In the genomic region with DNA sequence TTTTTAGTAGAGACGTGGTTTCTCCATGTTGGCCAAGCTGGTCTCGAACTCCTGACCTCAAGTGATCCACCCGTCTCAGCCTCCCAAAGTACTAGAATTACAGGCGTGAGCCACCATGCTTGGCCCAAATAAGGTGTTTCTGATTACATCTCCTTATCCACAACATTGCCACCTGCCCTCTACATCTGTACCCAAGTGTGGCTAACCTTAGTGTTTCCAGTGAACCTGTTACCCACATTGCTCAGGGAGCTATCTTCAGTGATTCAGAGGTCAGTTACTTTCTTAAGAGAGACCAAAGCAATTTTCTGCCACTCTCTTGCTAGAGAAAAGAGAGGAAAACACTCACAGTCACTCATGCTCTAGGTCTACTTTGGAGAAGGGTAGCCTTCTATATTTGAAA, we compare ENCODE assay signal across 18 cellular contexts.
A peak's percentile ranks its signal among the peaks of the same experiment; 100 is the strongest.
DNase-seq lines count a peak whose midpoint lies in the region; ATAC-seq and TF ChIP-seq lines count a peak whose summit lies in the region.
"Had no signal": no experiment of that assay in that cellular context is flagged by ENCODE, and none has a peak within 500 bp of the region (broad histone marks: within the 10 kb centered on the region; RNA-seq: fewer than 3 reads in every experiment).

No MANE protein-coding gene starts in this region.

- H4K91ac ChIP-seq in H9 (ENCODE audit: insufficient read length, low read depth, low read length), result no peak overlapping the region

- no peaks in the 10 kb centered on the region for H3K27me3 ChIP-seq in CD4-positive, alpha-beta T cell (ENCODE audit: control insufficient read depth, insufficient read depth, low read length)
- no peaks in the 10 kb centered on the region for H3K27me3 ChIP-seq in H9 (ENCODE audit: insufficient read depth, low read length)
- H3K27me3 ChIP-seq in aorta (ENCODE audit: control insufficient read depth in 1 of 2, insufficient read depth in 2 of 2, low read length in 1 of 2), result no peaks in the 10 kb centered on the region

- H3K9me3 Mint-ChIP-seq in activated CD4-positive, alpha-beta T cell treated with anti-CD3 and anti-CD28 coated beads for 36 hours (ENCODE audit: low read depth), result peaks cover 22% of the 10 kb centered on the region
- H3K9me3 Mint-ChIP-seq in CD4-positive, alpha-beta T cell, result peaks cover 13% of the 10 kb centered on the region
- peaks cover 20% of the 10 kb centered on the region for H3K9me3 Mint-ChIP-seq in activated CD8-positive, alpha-beta T cell treated with anti-CD3 and anti-CD28 coated beads for 36 hours
- peaks cover 7% of the 10 kb centered on the region for H3K9me3 Mint-ChIP-seq in activated naive CD8-positive, alpha-beta T cell treated with anti-CD3 and anti-CD28 coated beads, Interleukin-2, amount 50 U/mL, for 24 hours
- H3K9me3 Mint-ChIP-seq in H9, result no peaks in the 10 kb centered on the region

- H3K4me3 ChIP-seq in aorta (ENCODE audit: low read length in 2 of 2), result no peak overlapping the region
- H3K4me3 ChIP-seq: GM12878 had no signal

- no peak overlapping the region for H3T11ph ChIP-seq in H9 (ENCODE audit: low read length)

- H3K18ac ChIP-seq in H9 (ENCODE audit: insufficient read length, low read depth, low read length), result no peak overlapping the region

- intact Hi-C loops in activated CD4-positive, alpha-beta T cell treated with anti-CD3 and anti-CD28 coated beads for 36 hours (cut with DNase I, micrococcal nuclease), result loop anchor here in 1 of 2 experiments (5.0 kb wide), 1 partner anchor 670 kb away; no protein-coding TSS in a partner anchor
- intact Hi-C loops in CD4-positive, alpha-beta T cell (cut with DNase I, micrococcal nuclease), result no loop called here
- intact Hi-C loops in activated CD8-positive, alpha-beta T cell treated with anti-CD3 and anti-CD28 coated beads for 36 hours (cut with micrococcal nuclease), result no loop called here
- intact Hi-C loops in aorta (cut with DNase I), result no loop called here

- H2BK15ac ChIP-seq in H9 (ENCODE audit: low read depth, low read length), result no peak overlapping the region

- no peak overlapping the region for H3K9ac ChIP-seq in H9 (ENCODE audit: extremely low read depth, insufficient read length, low read length)

- no peak overlapping the region for H2BK120ac ChIP-seq in H9 (ENCODE audit: low read depth, low read length, poor library complexity, severe bottlenecking)

- no peak overlapping the region for H2AK5ac ChIP-seq in H9 (ENCODE audit: insufficient read length, low read length)

- no peak for TF ChIP-seq CTCF in CD4-positive, alpha-beta T cell (IDR thresholded peaks at IDR 0.05)
- TF ChIP-seq CTCF in activated CD8-positive, alpha-beta T cell treated with anti-CD3 and anti-CD28 coated beads for 36 hours (IDR thresholded peaks at IDR 0.05), result no peak
- no peak for TF ChIP-seq CTCF in H9 (conservative IDR thresholded peaks at IDR 0.05)

- no peak overlapping the region for H2BK5ac ChIP-seq in H9 (ENCODE audit: insufficient read length, low read length)

- no peak overlapping the region for H3K4me3 Mint-ChIP-seq in activated CD4-positive, alpha-beta T cell treated with anti-CD3 and anti-CD28 coated beads for 36 hours
- no peak overlapping the region for H3K4me3 Mint-ChIP-seq in CD4-positive, alpha-beta T cell
- no peak overlapping the region for H3K4me3 Mint-ChIP-seq in activated CD8-positive, alpha-beta T cell treated with anti-CD3 and anti-CD28 coated beads for 36 hours
- H3K4me3 Mint-ChIP-seq in activated naive CD8-positive, alpha-beta T cell treated with anti-CD3 and anti-CD28 coated beads, Interleukin-2, amount 50 U/mL, for 24 hours, result no peak overlapping the region
- no peak overlapping the region for H3K4me3 Mint-ChIP-seq in H9
- H3K4me3 Mint-ChIP-seq: B cell had no signal

- H3K4ac ChIP-seq in H9 (ENCODE audit: low read depth, low read length), result no peak overlapping the region

- no peak overlapping the region for H3K56ac ChIP-seq in H9 (ENCODE audit: insufficient read length, low read depth, low read length)

- H3K23me2 ChIP-seq in H9 (ENCODE audit: insufficient read length, low read depth, low read length, poor library complexity, severe bottlenecking), result no peaks in the 10 kb centered on the region

- H2AFZ ChIP-seq in H9 (ENCODE audit: low read length), result no peak overlapping the region

- no peaks in the 10 kb centered on the region for H4K20me1 ChIP-seq in H9 (ENCODE audit: control insufficient read depth, insufficient read depth, insufficient read length)

- H3K27ac Mint-ChIP-seq in activated CD4-positive, alpha-beta T cell treated with anti-CD3 and anti-CD28 coated beads for 36 hours, result peak overlapping the region; percentile 67
- peak overlapping the region; percentile 6 for H3K27ac Mint-ChIP-seq in CD4-positive, alpha-beta T cell
- peak overlapping the region; percentile 52 for H3K27ac Mint-ChIP-seq in activated CD8-positive, alpha-beta T cell treated with anti-CD3 and anti-CD28 coated beads for 36 hours
- peak overlapping the region; percentile 29 for H3K27ac Mint-ChIP-seq in activated naive CD8-positive, alpha-beta T cell treated with anti-CD3 and anti-CD28 coated beads, Interleukin-2, amount 50 U/mL, for 24 hours
- no peak overlapping the region for H3K27ac Mint-ChIP-seq in H9

- no peak overlapping the region for H3K4me2 ChIP-seq in H9 (ENCODE audit: insufficient read depth, insufficient read length, low read length)

- H3K4me1 Mint-ChIP-seq in activated CD4-positive, alpha-beta T cell treated with anti-CD3 and anti-CD28 coated beads for 36 hours, result peaks cover 75% of the 10 kb centered on the region
- H3K4me1 Mint-ChIP-seq in CD4-positive, alpha-beta T cell (ENCODE audit: low read depth), result peaks cover 62% of the 10 kb centered on the region
- H3K4me1 Mint-ChIP-seq in activated CD8-positive, alpha-beta T cell treated with anti-CD3 and anti-CD28 coated beads for 36 hours (ENCODE audit: low read depth), result peaks cover 53% of the 10 kb centered on the region
- peaks cover 54% of the 10 kb centered on the region for H3K4me1 Mint-ChIP-seq in activated naive CD8-positive, alpha-beta T cell treated with anti-CD3 and anti-CD28 coated beads, Interleukin-2, amount 50 U/mL, for 24 hours
- H3K4me1 Mint-ChIP-seq in H9, result peaks cover 0 to 8% of the 10 kb centered on the region in 2 experiments; a peak in 2 of 4 replicates

- CTCF ChIA-PET in activated CD4-positive, alpha-beta T cell treated with anti-CD3 and anti-CD28 coated beads for 36 hours (lab: Charles Lee), result interaction anchor here (1.1 to 4.9 kb wide), 3 partner anchors 7 to 115 kb away, joined by 3 to 33 read pairs (median 3); partner anchors contain the start of gene SLC39A10
- CTCF ChIA-PET in CD4-positive, alpha-beta T cell (lab: Charles Lee), result no interaction called here
- CTCF ChIA-PET in activated CD8-positive, alpha-beta T cell treated with anti-CD3 and anti-CD28 coated beads for 36 hours (lab: Charles Lee), result interaction anchor here (0.8 to 1.6 kb wide), 2 partner anchors 8 to 9 kb away, joined by 4 read pairs; no protein-coding TSS in a partner anchor

- no peak for DNase-seq in activated CD4-positive, alpha-beta T cell treated with anti-CD3 and anti-CD28 coated beads for 36 hours
- DNase-seq in activated CD4-positive, alpha-beta T cell treated with anti-CD3 and anti-CD28 coated beads for 1 hour, result no peak
- no peak for DNase-seq in CD4-positive, alpha-beta T cell
- no peak for DNase-seq in activated CD8-positive, alpha-beta T cell treated with anti-CD3 and anti-CD28 coated beads for 36 hours
- no peak for DNase-seq in activated naive CD8-positive, alpha-beta T cell treated with anti-CD3 and anti-CD28 coated beads, Interleukin-2, amount 50 U/mL, for 24 hours
- DNase-seq in H9 (no peak), aorta (no peak), globus pallidus (ENCODE audit: low spot score) (no peak)
- DNase-seq: CD4-positive, CD25-positive, alpha-beta regulatory T cell; DMS79 treated with DMSO at 0.1 percent for 48 hours; HCEC 1CT; NCI-H1092; NCI-H2081 treated with DMSO at 0.1 percent for 48 hours; NCI-H524 had no signal

- no peak overlapping the region for H4K5ac ChIP-seq in H9 (ENCODE audit: insufficient read length, low read depth, low read length)

- no peaks in the 10 kb centered on the region for H3K27me3 Mint-ChIP-seq in activated CD4-positive, alpha-beta T cell treated with anti-CD3 and anti-CD28 coated beads for 36 hours
- no peaks in the 10 kb centered on the region for H3K27me3 Mint-ChIP-seq in CD4-positive, alpha-beta T cell
- H3K27me3 Mint-ChIP-seq in activated CD8-positive, alpha-beta T cell treated with anti-CD3 and anti-CD28 coated beads for 36 hours, result no peaks in the 10 kb centered on the region
- no peaks in the 10 kb centered on the region for H3K27me3 Mint-ChIP-seq in activated naive CD8-positive, alpha-beta T cell treated with anti-CD3 and anti-CD28 coated beads, Interleukin-2, amount 50 U/mL, for 24 hours
- no peaks in the 10 kb centered on the region for H3K27me3 Mint-ChIP-seq in H9 (ENCODE audit: low read depth)
- H3K27me3 Mint-ChIP-seq: B cell; CD4-positive, CD25-positive, alpha-beta regulatory T cell had no signal

- no peaks in the 10 kb centered on the region for H3K79me1 ChIP-seq in H9 (ENCODE audit: insufficient read depth, low read depth, low read length, poor library complexity, severe bottlenecking)

- H3K27ac ChIP-seq in CD4-positive, alpha-beta T cell (ENCODE audit: low read depth, low read length), result no peak overlapping the region
- no peak overlapping the region for H3K27ac ChIP-seq in H9 (ENCODE audit: insufficient read length, low read depth, low read length)
- H3K27ac ChIP-seq in aorta (ENCODE audit: low read depth in 1 of 2, low read length in 2 of 2), result no peak overlapping the region
- H3K27ac ChIP-seq: 22Rv1 had no signal

- H4K8ac ChIP-seq in H9 (replicated peaks; ENCODE audit: insufficient read length, low read depth, low read length), result no peak overlapping the region

- no peaks in the 10 kb centered on the region for H3K36me3 ChIP-seq in aorta (ENCODE audit: control insufficient read depth in 1 of 2, insufficient read depth in 2 of 2, low read length in 1 of 2)

- no peak overlapping the region for H2BK12ac ChIP-seq in H9 (ENCODE audit: insufficient read length, low read depth, low read length)

- no peaks in the 10 kb centered on the region for H3K9me3 ChIP-seq in CD4-positive, alpha-beta T cell (ENCODE audit: control insufficient read depth, low read length)
- H3K9me3 ChIP-seq in H9 (ENCODE audit: control insufficient read depth, low read depth, low read length) (no peaks in the 10 kb centered on the region), aorta (ENCODE audit: control insufficient read depth, low read length) (no peaks in the 10 kb centered on the region)

- no peaks in the 10 kb centered on the region for H3K79me2 ChIP-seq in H9 (ENCODE audit: insufficient read depth, low read length)

- H3K36me3 Mint-ChIP-seq in activated CD4-positive, alpha-beta T cell treated with anti-CD3 and anti-CD28 coated beads for 36 hours (ENCODE audit: low read depth), result peaks cover 23% of the 10 kb centered on the region
- peaks cover 8% of the 10 kb centered on the region for H3K36me3 Mint-ChIP-seq in CD4-positive, alpha-beta T cell (ENCODE audit: low read depth)
- peaks cover 23% of the 10 kb centered on the region for H3K36me3 Mint-ChIP-seq in activated CD8-positive, alpha-beta T cell treated with anti-CD3 and anti-CD28 coated beads for 36 hours (ENCODE audit: low read depth)
- no peaks in the 10 kb centered on the region for H3K36me3 Mint-ChIP-seq in activated naive CD8-positive, alpha-beta T cell treated with anti-CD3 and anti-CD28 coated beads, Interleukin-2, amount 50 U/mL, for 24 hours (ENCODE audit: low read depth)
- peaks cover 0 to 5% (median 0%) of the 10 kb centered on the region in 3 experiments; a peak in 2 of 7 replicates for H3K36me3 Mint-ChIP-seq in H9 (ENCODE audit: insufficient read depth in 1 of 3, low read depth in 3 of 3)

- no peak overlapping the region for H2BK20ac ChIP-seq in H9 (ENCODE audit: low read depth, low read length, poor library complexity, severe bottlenecking)

- H3K4me1 ChIP-seq in H9 (ENCODE audit: insufficient read depth, low read length), result no peaks in the 10 kb centered on the region
- no peaks in the 10 kb centered on the region for H3K4me1 ChIP-seq in aorta (ENCODE audit: control insufficient read depth in 1 of 2, insufficient read depth in 2 of 2, low read length in 2 of 2)

- no peak for ATAC-seq in activated CD4-positive, alpha-beta T cell treated with anti-CD3 and anti-CD28 coated beads for 36 hours
- no peak for ATAC-seq in CD4-positive, alpha-beta T cell (ENCODE audit: poor library complexity)
- ATAC-seq in activated CD8-positive, alpha-beta T cell treated with anti-CD3 and anti-CD28 coated beads for 36 hours, result peak; percentile 28
- ATAC-seq in activated naive CD8-positive, alpha-beta T cell treated with anti-CD3 and anti-CD28 coated beads, Interleukin-2, amount 50 U/mL, for 24 hours, result peak; percentile 59
- no peak for ATAC-seq in aorta (ENCODE audit: low FRiP score)
- ATAC-seq: GM12878, Panc1 had no signal

- no peak overlapping the region for H3K14ac ChIP-seq in H9 (ENCODE audit: insufficient read depth, low read length)

- POLR2A ChIA-PET in activated CD4-positive, alpha-beta T cell treated with anti-CD3 and anti-CD28 coated beads for 36 hours (lab: Charles Lee), result interaction anchor here (1.2 kb wide), 1 partner anchor 116 kb away, joined by 4 read pairs; no protein-coding TSS in a partner anchor
- POLR2A ChIA-PET in CD4-positive, alpha-beta T cell (lab: Charles Lee), result interaction anchor here (1.0 kb wide), 2 partner anchors 17 to 19 kb away, joined by 4 to 6 read pairs; no protein-coding TSS in a partner anchor
- POLR2A ChIA-PET in activated CD8-positive, alpha-beta T cell treated with anti-CD3 and anti-CD28 coated beads for 36 hours (lab: Charles Lee), result interaction anchor here (0.5 to 3.6 kb wide), 6 partner anchors 7 to 116 kb away, joined by 3 to 25 read pairs (median 3); no protein-coding TSS in a partner anchor

- no CpG with 5 or more reads among the region's 4 CpGs for WGBS in H9 (ENCODE audit: extremely low coverage, insufficient read length, low lambda C conversion rate)
- WGBS in aorta, 2 donors, result 71 to 74% methylated on average over 4 of the region's 4 CpGs

- H3K23ac ChIP-seq in H9 (ENCODE audit: insufficient read length, low read depth, low read length), result no peak overlapping the region

Comparison
In these comparisons a context has a peak if more than half of its experiments do, and no peak if none do; other contexts are left out.
1. ATAC-seq: peak in activated CD8-positive, alpha-beta T cell treated with anti-CD3 and anti-CD28 coated beads for 36 hours (single experiment) and activated naive CD8-positive, alpha-beta T cell treated with anti-CD3 and anti-CD28 coated beads, Interleukin-2, amount 50 U/mL, for 24 hours (single experiment); none in activated CD4-positive, alpha-beta T cell treated with anti-CD3 and anti-CD28 coated beads for 36 hours (single experiment), CD4-positive, alpha-beta T cell (single experiment) and aorta (single experiment).
2. H3K27ac Mint-ChIP-seq: peak in activated CD4-positive, alpha-beta T cell treated with anti-CD3 and anti-CD28 coated beads for 36 hours (single experiment), CD4-positive, alpha-beta T cell (single experiment), activated CD8-positive, alpha-beta T cell treated with anti-CD3 and anti-CD28 coated beads for 36 hours (single experiment) and activated naive CD8-positive, alpha-beta T cell treated with anti-CD3 and anti-CD28 coated beads, Interleukin-2, amount 50 U/mL, for 24 hours (single experiment); none in H9 (0 of 3).